9 cellular contexts compared by ENCODE assay signal in the genomic region with DNA sequence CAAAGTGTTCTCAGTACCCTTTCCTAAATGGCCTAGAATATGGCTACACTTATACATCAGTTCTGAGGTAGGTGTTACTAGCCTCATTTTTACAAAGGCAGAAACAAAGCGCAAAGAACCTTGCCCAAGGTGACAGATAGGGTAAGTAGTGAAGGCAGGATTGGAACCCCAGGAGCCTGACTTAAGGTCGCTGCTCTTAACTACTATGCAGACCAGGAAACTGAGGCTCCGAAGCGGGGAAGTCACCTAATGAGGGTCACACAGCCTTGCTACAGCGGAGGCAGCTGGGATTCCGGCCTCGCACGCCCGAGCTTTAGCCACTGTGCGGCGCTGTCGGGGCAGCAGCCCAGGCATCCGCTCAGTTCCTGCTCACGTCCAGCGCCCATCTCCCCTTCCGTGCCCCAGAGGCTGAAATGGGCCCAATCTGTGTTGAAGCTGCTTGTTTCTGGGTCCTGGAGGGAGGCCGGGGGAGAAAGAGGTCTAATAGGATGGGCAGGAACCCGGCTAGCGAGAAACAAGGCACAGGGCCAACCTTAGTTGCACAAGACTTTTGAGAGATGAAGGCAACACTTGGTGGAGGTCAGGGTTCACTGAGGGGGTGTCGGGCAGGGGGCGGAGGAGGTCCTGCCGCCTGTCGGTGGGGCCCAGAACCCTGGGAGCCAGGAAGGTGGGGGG. TPM values are rescaled to one million over a fixed set of nuclear protein-coding genes. Genes with fewer than 3 reads are reported as not detected.
DNase-seq lines count a peak whose midpoint lies in the region; ATAC-seq and TF ChIP-seq lines count a peak whose summit lies in the region.
"Had no signal": no experiment of that assay in that cellular context is flagged by ENCODE, and none has a peak within 500 bp of the region (broad histone marks: within the 10 kb centered on the region; RNA-seq: fewer than 3 reads in every experiment).

No MANE protein-coding gene starts in this region.

- no peaks in the 10 kb centered on the region for H3K9me3 Mint-ChIP-seq in memory B cell

- peaks cover 9 to 100% (median 95%) of the 10 kb centered on the region in 45 donors for H3K27me3 ChIP-seq in dorsolateral prefrontal cortex

- H3K27me3 Mint-ChIP-seq in memory B cell: peaks cover 9% of the 10 kb centered on the region

- ATAC-seq in GM18909 (IDR thresholded peaks at IDR 0.05; ENCODE audit: poor library complexity, unreplicated experiment) (peak; percentile 56), HG03175 (IDR thresholded peaks at IDR 0.05; ENCODE audit: unreplicated experiment) (peak; percentile 48), memory B cell (ENCODE audit: low read depth) (peak; percentile 37)

- peak overlapping the region; percentile 67 for H3K27ac Mint-ChIP-seq in memory B cell

- DNase-seq in AG09309 (ENCODE audit: low read depth): peak; percentile 8
- peak; percentile 54 for DNase-seq in NCI-H510A (lab: John Stamatoyannopoulos, UW)
- peak; percentile 87 for DNase-seq in activated CD4-positive, alpha-beta T cell treated with anti-CD3 and anti-CD28 coated beads for 48 hours
- DNase-seq in dorsolateral prefrontal cortex: peak in 3 of 10 donors; percentile 33 to 63 (median 34)
- peak; percentile 69 to 78 for DNase-seq in memory B cell (ENCODE audit: low spot score in 2 of 2)
- peak; percentile 64 for DNase-seq in stimulated activated CD8-positive, alpha-beta memory T cell treated with anti-CD3 and anti-CD28 coated beads, Interleukin-15, amount 100 ng/mL, for 1 hour (ENCODE audit: low read depth)

- H3K4me3 Mint-ChIP-seq in memory B cell: peak overlapping the region; percentile 89

- H3K4me3 ChIP-seq in AG09309 (ENCODE audit: control insufficient read depth, low read depth, low read length) (peak overlapping the region; percentile 94), dorsolateral prefrontal cortex (peak overlapping the region in 57 of 59 donors; percentile 20 to 71 (median 58))

- no peaks in the 10 kb centered on the region for H3K36me3 Mint-ChIP-seq in memory B cell

- peak; percentile 100 for TF ChIP-seq CTCF in AG09309 (IDR thresholded peaks at IDR 0.05; ENCODE audit: control insufficient read depth, insufficient read depth, low read depth, low read length, missing control alignments)
- TF ChIP-seq CTCF in dorsolateral prefrontal cortex (IDR thresholded peaks at IDR 0.05 in 54 of 56, conservative IDR thresholded peaks at IDR 0.05 in 2 of 56; ENCODE audit: low read depth in 1 of 56, partially characterized antibody in 56 of 56): peak in 53 of 56 donors; percentile 29 to 71 (median 53)

- intact Hi-C loops in dorsolateral prefrontal cortex (cut with DNase I): loop anchor here in 1 of 2 donors (10.0 kb wide), 2 partner anchors 102 to 242 kb away; a partner anchor contains a TSS

- peak overlapping the region in 12 of 59 donors; percentile 26 to 80 (median 64) for H3K27ac ChIP-seq in dorsolateral prefrontal cortex

- peaks cover 26% of the 10 kb centered on the region for H3K4me1 Mint-ChIP-seq in memory B cell

RNA-seq across cellular contexts. Expression of a gene that starts 1.4 kb away (rescaled TPM):
- 1 to 10 TPM in 7 of 120 experiments, under 1 TPM in 72, not detected in 41; 0.09 to 2.0 (median 0.25) TPM for total RNA-seq in dorsolateral prefrontal cortex

RNA-seq across cellular contexts. Expression of a gene that starts 20.4 kb away (rescaled TPM):
- under 1 TPM in 47 of 120 experiments, not detected in 73; 0.19 to 0.78 (median 0.37) TPM for total RNA-seq in dorsolateral prefrontal cortex
- total RNA-seq: activated CD8-positive, alpha-beta memory T cell treated with anti-CD3 and anti-CD28 coated beads for 36 hours had no signal
